ENCODE assay signal across 9 cellular contexts in the genomic region with DNA sequence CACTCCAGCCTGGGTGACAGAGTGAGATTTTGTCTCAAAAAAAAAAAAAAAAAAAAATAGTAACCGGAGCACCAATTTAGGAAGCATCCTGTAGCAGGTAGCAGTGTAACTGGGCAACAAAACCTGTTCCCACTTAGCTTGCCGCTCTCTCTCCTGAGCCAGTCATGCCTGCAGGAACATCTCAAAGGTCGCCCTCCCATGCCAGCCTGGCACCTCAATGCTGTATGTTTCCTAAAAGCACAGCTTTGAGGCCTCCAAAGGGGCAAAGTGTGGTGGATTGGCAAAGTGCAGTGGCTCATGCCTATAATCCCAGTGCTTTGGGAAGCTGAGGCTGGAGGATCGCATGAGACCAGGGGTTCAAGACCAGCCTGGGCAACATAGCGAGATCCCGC.
"Had no signal": no experiment of that assay in that cellular context is flagged by ENCODE, and none has a peak within 500 bp of the region (broad histone marks: within the 10 kb centered on the region; RNA-seq: fewer than 3 reads in every experiment).

No MANE protein-coding gene starts in this region.

- H3K27ac ChIP-seq: HL-60 had no signal

- FAIRE-seq: H1, K562 had no signal

- ATAC-seq: K562 had no signal

- H3K4me3 Mint-ChIP-seq: GM23338, HFFc6 had no signal

- H3K4me3 ChIP-seq: GM23338, HAP-1, K562 had no signal

- H3K4me2 ChIP-seq: GM23338 had no signal

- DNase-seq: H7, HFFc6, IMR-90, KG1 had no signal

- H3K9me3 ChIP-seq: HAP-1 had no signal

- H3K36me3 ChIP-seq: HAP-1 had no signal

- H3K4me1 ChIP-seq: HAP-1 had no signal

- H3K9me3 Mint-ChIP-seq: GM23338 had no signal

- H3K27ac Mint-ChIP-seq: GM23338, HFFc6 had no signal
